24 cellular contexts compared by ENCODE assay signal in genomic region chr6:51892339-51892738, GRCh38.
A peak's percentile ranks its signal among the peaks of the same experiment; 100 is the strongest.
DNase-seq lines count a peak whose midpoint lies in the region; ATAC-seq, FAIRE-seq and TF ChIP-seq lines count a peak whose summit lies in the region.
"Had no signal": no experiment of that assay in that cellular context is flagged by ENCODE, and none has a peak within 500 bp of the region (broad histone marks: within the 10 kb centered on the region; RNA-seq: fewer than 3 reads in every experiment).

No MANE protein-coding gene starts in this region.

- intact Hi-C loops in PC-3 (cut with micrococcal nuclease): no loop called here
- intact Hi-C loops in HepG2 (cut with micrococcal nuclease; ENCODE audit: unreplicated experiment): no loop called here

- H3K9ac ChIP-seq in PC-3 (ENCODE audit: low read length): no peak overlapping the region
- H3K9ac ChIP-seq in HepG2 (ENCODE audit: insufficient read depth, low read depth, low read length): no peak overlapping the region
- H3K9ac ChIP-seq: BLaER1 had no signal

- H3K79me2 ChIP-seq in PC-3 (ENCODE audit: low read length): no peaks in the 10 kb centered on the region
- H3K79me2 ChIP-seq in HepG2 (ENCODE audit: insufficient read depth, low read length): no peaks in the 10 kb centered on the region

- WGBS in HepG2 (ENCODE audit: low lambda C conversion rate): 20% methylated on average over 3 of the region's 3 CpGs

- H3K9me3 ChIP-seq in PC-3 (ENCODE audit: low read length): no peaks in the 10 kb centered on the region
- H3K9me3 ChIP-seq in HepG2 (ENCODE audit: low read length): no peaks in the 10 kb centered on the region
- H3K9me3 ChIP-seq: BE2C, BLaER1 had no signal

- peaks cover 26% of the 10 kb centered on the region for H3K4me1 ChIP-seq in PC-3 (ENCODE audit: insufficient read depth, low read length)
- H3K4me1 ChIP-seq in HepG2 (ENCODE audit: insufficient read depth, low read length): no peaks in the 10 kb centered on the region
- H3K4me1 ChIP-seq: BE2C, BLaER1 had no signal

- H3K36me3 ChIP-seq in PC-3 (ENCODE audit: low read depth, low read length) (no peaks in the 10 kb centered on the region), HepG2 (replicated peaks in 1 of 2; ENCODE audit: control insufficient read depth in 1 of 2, insufficient read depth in 2 of 2, low read length in 2 of 2) (no peaks in the 10 kb centered on the region)
- H3K36me3 ChIP-seq: BE2C, BLaER1 had no signal

- H4K20me1 ChIP-seq in PC-3 (ENCODE audit: low read length) (no peaks in the 10 kb centered on the region), HepG2 (ENCODE audit: insufficient read depth, low read length) (no peaks in the 10 kb centered on the region)
- H4K20me1 ChIP-seq: BLaER1 had no signal

- CTCF ChIA-PET in PC-3 (lab: Charles Lee): no interaction called here
- CTCF ChIA-PET in HepG2 (lab: Yijun Ruan, JAX; ENCODE audit: low intra/inter-chr PET ratio, low total read pairs): no interaction called here

- no peaks in the 10 kb centered on the region for H3F3A ChIP-seq in PC-3 (ENCODE audit: low read length, unreplicated experiment)

- peak overlapping the region; percentile 56 for H3K27ac ChIP-seq in PC-3 (ENCODE audit: low read length)
- no peak overlapping the region for H3K27ac ChIP-seq in HepG2 (ENCODE audit: extremely low read length, insufficient read depth, low read length)
- H3K27ac ChIP-seq: BLaER1 had no signal

- peak; percentile 44 for DNase-seq in PC-3
- peak; percentile 13 for DNase-seq in HepG2 (ENCODE audit: low spot score)
- no peak for DNase-seq in stimulated activated CD4-positive, alpha-beta T cell treated with anti-CD3 and anti-CD28 coated beads, Interleukin-4, amount 100 ng/mL, for 1 hour
- DNase-seq in KBM-7: no peak
- no peak for DNase-seq in foreskin melanocyte
- DNase-seq: 8988T; ACHN; BE2C; C1 segment of cervical spinal cord; CD4-positive, alpha-beta memory T cell; CD4-positive, CD25-positive, alpha-beta regulatory T cell; CD8-positive, alpha-beta memory T cell; COR-L47; DMS 273 treated with DMSO at 0.1 percent for 48 hours; DMS153; DMS53; DMS79; DND-41; EL; GDM1 had no signal

- no peaks in the 10 kb centered on the region for H3K9me2 ChIP-seq in PC-3 (replicated peaks; ENCODE audit: low read length)

- H2AFZ ChIP-seq in PC-3 (ENCODE audit: low read length) (no peak overlapping the region), HepG2 (ENCODE audit: low read length) (no peak overlapping the region)

- BruUV-seq in PC-3 (replicated peaks; lab: Mats Ljungman, UMichigan) (no TSS peak), HepG2 (replicated peaks; lab: Mats Ljungman, UMichigan) (no TSS peak)

- H3K4me3 ChIP-seq in PC-3 (ENCODE audit: low read length): no peak overlapping the region
- no peak overlapping the region for H3K4me3 ChIP-seq in HepG2 (replicated peaks in 1 of 3; ENCODE audit: insufficient read depth in 1 of 3, low read depth in 2 of 3, low read length in 3 of 3)
- H3K4me3 ChIP-seq: BLaER1 had no signal

- no peak for TF ChIP-seq POLR2A in HepG2 (IDR thresholded peaks at IDR 0.05; ENCODE audit: insufficient read depth in 1 of 2, low read depth in 2 of 2, low read length in 2 of 2)

- H3K27me3 ChIP-seq in PC-3 (ENCODE audit: low read length) (no peaks in the 10 kb centered on the region), HepG2 (ENCODE audit: control insufficient read depth in 1 of 2, insufficient read depth in 2 of 2, low read length in 2 of 2) (no peaks in the 10 kb centered on the region)
- H3K27me3 ChIP-seq: BE2C, BLaER1 had no signal

- ATAC-seq in PC-3: peak; percentile 50
- peak; percentile 57; the same call in 2 of the 3 replicates for ATAC-seq in HepG2

- no peak for FAIRE-seq in HepG2 (lab: Jason Lieb, UNC)
- FAIRE-seq: A204.1, GM12891, GM19239 had no signal

- TF ChIP-seq CTCF in PC-3 (conservative IDR thresholded peaks at IDR 0.05; ENCODE audit: low read depth, low read length) (no peak), HepG2 (CRISPR knock-in tag; IDR thresholded peaks at IDR 0.05) (no peak)

- TF ChIP-seq EP300 in HepG2 (IDR thresholded peaks at IDR 0.05; ENCODE audit: low read depth in 2 of 2, low read length in 2 of 2) (no peak), HepG2 (CRISPR knock-in tag; IDR thresholded peaks at IDR 0.05; ENCODE audit: borderline replicate concordance) (no peak)

- in situ Hi-C loops in HepG2 (cut with HindIII; ENCODE audit: extremely low pct_ligation_motif_present, low pct_unique_long_range_greater_than_20kb) (no loop called here), KBM-7 (cut with MboI; ENCODE audit: low pct_unique_long_range_greater_than_20kb, low sequenced_read_pairs) (no loop called here)

- H3K4me2 ChIP-seq in PC-3 (ENCODE audit: low read length): peak overlapping the region; percentile 36; the same call in 1 of the 2 replicates
- H3K4me2 ChIP-seq in HepG2 (ENCODE audit: low read depth, low read length): no peak overlapping the region
- H3K4me2 ChIP-seq: BLaER1 had no signal

- POLR2A ChIA-PET in PC-3 (lab: Charles Lee; ENCODE audit: unreplicated experiment): no interaction called here
- POLR2A ChIA-PET in HepG2 (lab: Yijun Ruan, JAX): no interaction called here

- no peak for TF ChIP-seq RAD21 in HepG2 (CRISPR knock-in tag; IDR thresholded peaks at IDR 0.05)

TF ChIP-seq in HepG2, 621 proteins besides CTCF, POLR2A, EP300 and RAD21:
- TF ChIP-seq NPAS2 (CRISPR knock-in tag; IDR thresholded peaks at IDR 0.05; ENCODE audit: borderline replicate concordance) (no peak), ZNF414 (CRISPR knock-in tag; IDR thresholded peaks at IDR 0.05) (no peak), PTBP1 (IDR thresholded peaks at IDR 0.05; ENCODE audit: low read depth, low read length, poor library complexity, severe bottlenecking) (no peak), E2F1 (CRISPR knock-in tag; IDR thresholded peaks at IDR 0.05) (no peak), ZFP36L2 (CRISPR knock-in tag; IDR thresholded peaks at IDR 0.05) (no peak), DRAP1 (CRISPR knock-in tag; IDR thresholded peaks at IDR 0.05) (no peak), IRX3 (CRISPR knock-in tag; IDR thresholded peaks at IDR 0.05; ENCODE audit: borderline replicate concordance, low read depth) (no peak), FOXA1 (IDR thresholded peaks at IDR 0.05) (no peak), FOXA1 (CRISPR knock-in tag; IDR thresholded peaks at IDR 0.05) (peak; percentile 56), ZNF878 (CRISPR knock-in tag; IDR thresholded peaks at IDR 0.05) (no peak), FOXA3 (CRISPR knock-in tag; IDR thresholded peaks at IDR 0.05) (peak; percentile 73), REL (CRISPR knock-in tag; conservative IDR thresholded peaks at IDR 0.05) (no peak), ZBED4 (CRISPR knock-in tag; IDR thresholded peaks at IDR 0.05; ENCODE audit: borderline replicate concordance) (no peak)
TF ChIP-seq in HepG2: peak in this region for 2.

Comparison
In these comparisons a context has a peak if more than half of its experiments do, and no peak if none do; other contexts are left out.
1. DNase-seq: peak in PC-3 (single experiment) and HepG2 (single experiment); none in stimulated activated CD4-positive, alpha-beta T cell treated with anti-CD3 and anti-CD28 coated beads, Interleukin-4, amount 100 ng/mL, for 1 hour (single experiment), KBM-7 (single experiment) and foreskin melanocyte (single experiment).